Comparison of ENCODE assay signal across 8 cellular contexts in genomic region chr1:27102707-27103468, GRCh38. TPM values are rescaled to one million over a fixed set of nuclear protein-coding genes. Genes with fewer than 3 reads are reported as not detected.
DNase-seq lines count a peak whose midpoint lies in the region; ATAC-seq, FAIRE-seq and TF ChIP-seq lines count a peak whose summit lies in the region.

No MANE protein-coding gene starts in this region.

- DNase-seq in ACHN (peak; percentile 51), GM12891 (ENCODE audit: insufficient read length, low spot score) (peak; percentile 91), NCI-H226 (peak; percentile 39), ecto neural progenitor cell (ENCODE audit: low spot score) (peak; percentile 91), mesendoderm (peak; percentile 68)
- DNase-seq in activated CD4-positive, alpha-beta memory T cell treated with anti-CD3 and anti-CD28 coated beads, Interleukin-2, amount 10 ng/mL, durations not matched to agents 7 days and 5 days = peak; percentile 82
- DNase-seq in stimulated activated CD8-positive, alpha-beta memory T cell treated with anti-CD3 and anti-CD28 coated beads, Interleukin-4, amount 100 ng/mL, for 24 hours (ENCODE audit: low read depth) = peak; percentile 66

- no peak overlapping the region for H2BK15ac ChIP-seq in mesendoderm (replicated peaks; ENCODE audit: low read depth)

- POLR2A ChIA-PET in activated CD4-positive, alpha-beta memory T cell treated with anti-CD3 and anti-CD28 coated beads, Interleukin-2, amount 10 ng/mL, durations not matched to agents 7 days and 5 days (lab: Charles Lee) = interaction anchor here (1.0 kb wide), 1 partner anchor 10 kb away, joined by 3 read pairs; no protein-coding TSS in a partner anchor

- H2BK120ac ChIP-seq in mesendoderm (ENCODE audit: low read depth, low read length) = no peak overlapping the region

- no peak overlapping the region for H3K9ac ChIP-seq in mesendoderm (ENCODE audit: low read length)

- H3K27me3 Mint-ChIP-seq in activated CD4-positive, alpha-beta memory T cell treated with anti-CD3 and anti-CD28 coated beads, Interleukin-2, amount 10 ng/mL, durations not matched to agents 7 days and 5 days = no peaks in the 10 kb centered on the region

- no peak overlapping the region for H2BK5ac ChIP-seq in mesendoderm (ENCODE audit: low read length)

- H3K4me2 ChIP-seq in mesendoderm (ENCODE audit: low read length) = no peak overlapping the region

- H3K4me3 ChIP-seq in mesendoderm (ENCODE audit: low read length) = no peak overlapping the region

- no peak for TF ChIP-seq POLR2A in GM12891 (IDR thresholded peaks at IDR 0.05; ENCODE audit: low read depth, low read length)

- no peak overlapping the region for H3K4ac ChIP-seq in mesendoderm (ENCODE audit: low read depth, low read length)

- no peak overlapping the region for H3K27ac ChIP-seq in mesendoderm (ENCODE audit: low read depth, low read length)

- H3K79me1 ChIP-seq in mesendoderm (ENCODE audit: low read length) = no peaks in the 10 kb centered on the region

- CTCF ChIA-PET in activated CD4-positive, alpha-beta memory T cell treated with anti-CD3 and anti-CD28 coated beads, Interleukin-2, amount 10 ng/mL, durations not matched to agents 7 days and 5 days (lab: Charles Lee) = interaction anchor here (0.6 to 17.0 kb wide), 25 partner anchors 9 to 285 kb away, joined by 3 to 284 read pairs (median 4); partner anchors contain the start of genes MAP3K6, SLC9A1 and WDTC1

- no peak overlapping the region for H3K23ac ChIP-seq in mesendoderm (ENCODE audit: low read length)

- FAIRE-seq in GM12891 (lab: Jason Lieb, UNC) = peak; percentile 94

- no peak overlapping the region for H4K8ac ChIP-seq in mesendoderm (ENCODE audit: low read depth, low read length)

- no CpG with 5 or more reads among the region's 15 CpGs for WGBS in mesendoderm (ENCODE audit: extremely low coverage, insufficient coverage, low lambda C conversion rate)

- in situ Hi-C loops in ACHN (cut with HindIII; ENCODE audit: low pct_ligation_motif_present, low pct_unique_long_range_greater_than_20kb, low sequenced_read_pairs) = no loop called here

- H3K56ac ChIP-seq in mesendoderm (ENCODE audit: low read length) = no peak overlapping the region

- H2AK5ac ChIP-seq in mesendoderm (ENCODE audit: low read length) = no peak overlapping the region

- H3K27ac Mint-ChIP-seq in activated CD4-positive, alpha-beta memory T cell treated with anti-CD3 and anti-CD28 coated beads, Interleukin-2, amount 10 ng/mL, durations not matched to agents 7 days and 5 days = no peak overlapping the region

- H3K4me1 Mint-ChIP-seq in activated CD4-positive, alpha-beta memory T cell treated with anti-CD3 and anti-CD28 coated beads, Interleukin-2, amount 10 ng/mL, durations not matched to agents 7 days and 5 days = peaks cover 9% of the 10 kb centered on the region

- ATAC-seq in GM21825 (IDR thresholded peaks at IDR 0.05; ENCODE audit: unreplicated experiment) = no peak

- no peaks in the 10 kb centered on the region for H3K36me3 ChIP-seq in mesendoderm (ENCODE audit: control insufficient read depth, insufficient read depth, low read length)

- H3K27me3 ChIP-seq in mesendoderm (ENCODE audit: insufficient read depth, low read length, poor library complexity) = no peaks in the 10 kb centered on the region

- H3K18ac ChIP-seq in mesendoderm (ENCODE audit: low read length) = no peak overlapping the region

- H3K4me1 ChIP-seq in mesendoderm (ENCODE audit: control insufficient read depth, low read depth, low read length) = no peaks in the 10 kb centered on the region

- H3K79me2 ChIP-seq in mesendoderm (ENCODE audit: control insufficient read depth, insufficient read depth, low read length) = no peaks in the 10 kb centered on the region

- H4K5ac ChIP-seq in mesendoderm (ENCODE audit: low read length) = no peak overlapping the region

- peaks cover 16% of the 10 kb centered on the region for H3K36me3 Mint-ChIP-seq in activated CD4-positive, alpha-beta memory T cell treated with anti-CD3 and anti-CD28 coated beads, Interleukin-2, amount 10 ng/mL, durations not matched to agents 7 days and 5 days (ENCODE audit: low read depth)

- no peak overlapping the region for H3K4me3 Mint-ChIP-seq in activated CD4-positive, alpha-beta memory T cell treated with anti-CD3 and anti-CD28 coated beads, Interleukin-2, amount 10 ng/mL, durations not matched to agents 7 days and 5 days

- H3K9me3 Mint-ChIP-seq in activated CD4-positive, alpha-beta memory T cell treated with anti-CD3 and anti-CD28 coated beads, Interleukin-2, amount 10 ng/mL, durations not matched to agents 7 days and 5 days = no peaks in the 10 kb centered on the region

TF ChIP-seq in GM12891, 5 proteins besides CTCF, POLR2A, EP300 and RAD21:
- TF ChIP-seq SPI1 (IDR thresholded peaks at IDR 0.05; ENCODE audit: low read depth, low read length) = no peak
- no peak for TF ChIP-seq POLR2AphosphoS5 (IDR thresholded peaks at IDR 0.05; ENCODE audit: low read depth, low read length)
- TF ChIP-seq POU2F2 (IDR thresholded peaks at IDR 0.05; ENCODE audit: low read depth, low read length) = no peak
- no peak for TF ChIP-seq PAX5 (IDR thresholded peaks at IDR 0.05; ENCODE audit: insufficient read depth, low read length, severe bottlenecking)
- no peak for TF ChIP-seq TAF1 (IDR thresholded peaks at IDR 0.05; ENCODE audit: low read depth, low read length)

RNA-seq across cellular contexts. Expression of gene SLC9A1, which starts 52.0 kb away (rescaled TPM):
- 8.9 TPM for polyA plus RNA-seq in GM12891 (2012; ENCODE audit: low read depth, missing spikeins)
- 10 to 100 TPM; 26.6 to 27.5 TPM for total RNA-seq in activated CD4-positive, alpha-beta memory T cell treated with anti-CD3 and anti-CD28 coated beads, Interleukin-2, amount 10 ng/mL, durations not matched to agents 7 days and 5 days
- polyA plus RNA-seq in mesendoderm (2013, experiment 1 of 2) = 22.3 TPM
- polyA plus RNA-seq in mesendoderm (2013, experiment 2 of 2) = 22.0 TPM

Comparison
In these comparisons a context has a peak if more than half of its experiments do, and no peak if none do; other contexts are left out.
1. DNase-seq: peak in every context shown above with its lines; median percentile 91 in GM12891; 91 in ecto neural progenitor cell; 82 in activated CD4-positive, alpha-beta memory T cell treated with anti-CD3 and anti-CD28 coated beads, Interleukin-2, amount 10 ng/mL, durations not matched to agents 7 days and 5 days; 68 in mesendoderm; 66 in stimulated activated CD8-positive, alpha-beta memory T cell treated with anti-CD3 and anti-CD28 coated beads, Interleukin-4, amount 100 ng/mL, for 24 hours; 51 in ACHN; 39 in NCI-H226.